Comparison of ENCODE assay signal across 8 cellular contexts in the genomic region with DNA sequence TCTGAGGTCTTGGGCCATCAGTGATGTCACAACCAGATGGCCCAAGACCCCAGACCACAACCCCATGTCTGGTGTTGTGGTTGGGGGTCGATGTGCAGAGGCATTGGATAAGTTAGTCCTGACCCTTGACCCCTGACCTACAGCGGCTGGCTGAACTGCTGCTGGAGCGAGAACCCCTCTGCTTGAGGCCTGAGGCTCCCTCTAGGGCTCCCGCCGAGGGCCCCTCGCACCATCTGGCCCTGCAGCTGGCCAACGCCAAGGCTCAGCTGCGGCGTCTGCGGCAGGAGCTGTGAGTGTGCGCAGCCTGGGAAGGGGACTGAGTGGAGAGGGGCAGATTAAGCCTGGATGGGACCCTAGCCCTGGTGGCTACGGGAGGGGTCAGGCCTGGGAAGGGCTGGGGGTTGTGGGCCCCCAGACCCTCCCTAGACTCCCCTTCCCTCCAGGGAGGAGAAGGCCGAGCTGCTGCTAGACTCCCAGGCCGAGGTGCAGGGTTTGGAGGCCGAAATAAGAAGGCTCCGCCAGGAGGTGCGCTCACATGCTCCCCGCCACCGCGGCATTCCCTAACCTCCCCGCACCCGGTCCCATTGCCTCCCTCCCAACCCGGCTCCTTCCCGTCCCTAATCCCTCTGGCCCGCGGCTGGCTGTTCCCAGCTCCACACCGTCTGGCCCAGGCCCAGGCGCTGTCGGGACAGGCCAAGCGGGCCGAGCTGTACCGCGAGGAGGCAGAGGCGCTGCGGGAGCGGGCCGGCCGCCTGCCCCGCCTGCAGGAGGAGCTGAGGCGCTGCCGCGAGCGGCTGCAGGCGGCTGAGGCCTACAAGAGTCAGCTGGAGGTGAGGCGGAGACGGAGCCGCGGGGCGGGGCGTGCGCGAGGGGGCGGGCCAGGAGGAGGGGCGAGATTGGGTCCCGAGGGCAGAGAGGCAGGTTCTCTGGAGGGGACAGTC. TPM values are rescaled to one million over a fixed set of nuclear protein-coding genes. Genes with fewer than 3 reads are reported as not detected.
DNase-seq lines count a peak whose midpoint lies in the region; ATAC-seq and TF ChIP-seq lines count a peak whose summit lies in the region.

No MANE protein-coding gene starts in this region.

- peak in 1 of 2 donors; percentile 20 for TF ChIP-seq POLR2A in gastroesophageal sphincter (IDR thresholded peaks at IDR 0.05)

- H3K27ac ChIP-seq in KOPT-K1 (ENCODE audit: low read depth, low read length, poor library complexity, severe bottlenecking), result peak overlapping the region; percentile 38
- peak overlapping the region; percentile 14 for H3K27ac ChIP-seq in SJCRH30
- peak overlapping the region; percentile 67 to 86 (median 83) for H3K27ac ChIP-seq in gastroesophageal sphincter
- no peak overlapping the region for H3K27ac ChIP-seq in subcutaneous abdominal adipose tissue (ENCODE audit: low read depth, low read length)

- H3K9me3 ChIP-seq in KOPT-K1 (ENCODE audit: insufficient read depth, low read length, poor library complexity, severe bottlenecking) (no peaks in the 10 kb centered on the region), SJCRH30 (replicated peaks) (no peaks in the 10 kb centered on the region), gastroesophageal sphincter (no peaks in the 10 kb centered on the region), subcutaneous abdominal adipose tissue (ENCODE audit: control insufficient read depth in 5 of 5, low read length in 5 of 5) (no peaks in the 10 kb centered on the region)

- peak; percentile 58 for ATAC-seq in GM18502 (IDR thresholded peaks at IDR 0.05; ENCODE audit: poor library complexity, unreplicated experiment)
- peak; percentile 95 for ATAC-seq in gastroesophageal sphincter
- no peak for ATAC-seq in HG03025 (IDR thresholded peaks at IDR 0.05; ENCODE audit: low FRiP score, unreplicated experiment)

- 11% methylated on average over 8 of the region's 55 CpGs; no CpG with 5 or more reads in 1 of the 2 donors for WGBS in gastroesophageal sphincter (ENCODE audit: low coverage in 1 of 2), 2 donors

- H3K9ac ChIP-seq in subcutaneous abdominal adipose tissue (ENCODE audit: low read length in 5 of 5), result peak overlapping the region; percentile 16 to 80 (median 66)

- TF ChIP-seq EP300 in gastroesophageal sphincter (IDR thresholded peaks at IDR 0.05), result no peak

- DNase-seq in SJCRH30, result peak; percentile 75 to 79
- DNase-seq in activated naive CD4-positive, alpha-beta T cell treated with Interleukin-2 at 50 U/mL for 16 hours, result peak; percentile 92
- peak in 53 of 56 donors; percentile 23 to 90 (median 63) for DNase-seq in nucleus accumbens (lab: John Stamatoyannopoulos, UW)

- H3K27me3 ChIP-seq in SJCRH30 (no peaks in the 10 kb centered on the region), gastroesophageal sphincter (no peaks in the 10 kb centered on the region), subcutaneous abdominal adipose tissue (ENCODE audit: control insufficient read depth in 5 of 5, insufficient read depth in 4 of 5, low read length in 5 of 5) (no peaks in the 10 kb centered on the region)

- peak overlapping the region; percentile 45 for H3K4me3 ChIP-seq in SJCRH30
- H3K4me3 ChIP-seq in gastroesophageal sphincter, result peak overlapping the region; percentile 20 to 48
- peak overlapping the region in 4 of 5 donors; percentile 39 to 61 (median 44) for H3K4me3 ChIP-seq in subcutaneous abdominal adipose tissue (ENCODE audit: low read depth in 1 of 5, low read length in 5 of 5)

- peaks cover 18% of the 10 kb centered on the region for H3K36me3 ChIP-seq in KOPT-K1 (ENCODE audit: insufficient read depth, low read length)
- no peaks in the 10 kb centered on the region for H3K36me3 ChIP-seq in SJCRH30
- H3K36me3 ChIP-seq in gastroesophageal sphincter, result no peaks in the 10 kb centered on the region
- H3K36me3 ChIP-seq in subcutaneous abdominal adipose tissue (ENCODE audit: control insufficient read depth in 5 of 5, insufficient read depth in 5 of 5, low read length in 5 of 5), result peaks cover 0 to 4% (median 0%) of the 10 kb centered on the region in 5 donors

- peak in 3 of 4 experiments; percentile 70 to 76 (median 73) for TF ChIP-seq CTCF in gastroesophageal sphincter (IDR thresholded peaks at IDR 0.05)

- H3K4me1 ChIP-seq in SJCRH30 (0 out of 2 replicates have a peak, but pooled peaks cover 3% of the 10 kb centered on the region), gastroesophageal sphincter (peaks cover 0 to 26% (median 10%) of the 10 kb centered on the region in 3 donors), subcutaneous abdominal adipose tissue (ENCODE audit: control insufficient read depth in 5 of 5, insufficient read depth in 5 of 5, low read length in 5 of 5) (peaks cover 0 to 31% (median 22%) of the 10 kb centered on the region in 5 donors)

RNA-seq across cellular contexts. Expression of a gene that starts 2.1 kb away (rescaled TPM):
- total RNA-seq in SJCRH30 (2014; rRNA removed; shearing (Covaris generic)), result 0.59 and 0.96 TPM in 2 replicates
- 1 to 10 TPM; 7.6 to 9.4 (median 8.5) TPM for total RNA-seq in gastroesophageal sphincter

RNA-seq across cellular contexts. Expression of a gene that starts 16.8 kb away (rescaled TPM):
- 15.4 and 18.6 TPM in 2 replicates for total RNA-seq in SJCRH30 (2014; rRNA removed; shearing (Covaris generic))
- total RNA-seq in gastroesophageal sphincter, result 10 to 100 TPM; 21.2 to 44.2 (median 28.3) TPM

RNA-seq across cellular contexts. Expression of a gene that starts 24.2 kb away (rescaled TPM):
- total RNA-seq in SJCRH30 (2014; rRNA removed; shearing (Covaris generic)), result 105 and 130 TPM in 2 replicates
- total RNA-seq in gastroesophageal sphincter, result 100 to 1,000 TPM; 179 to 260 (median 181) TPM

RNA-seq across cellular contexts. Expression of a gene that starts 24.8 kb away (rescaled TPM):
- total RNA-seq in SJCRH30 (2014; rRNA removed; shearing (Covaris generic)), result 185 and 215 TPM in 2 replicates
- 100 to 1,000 TPM; 180 to 267 (median 218) TPM for total RNA-seq in gastroesophageal sphincter

RNA-seq across cellular contexts. Expression of a gene that starts 36.8 kb away (rescaled TPM):
- 22.6 and 23.8 TPM in 2 replicates for total RNA-seq in SJCRH30 (2014; rRNA removed; shearing (Covaris generic))
- 10 to 100 TPM; 39.8 to 77.1 (median 71.2) TPM for total RNA-seq in gastroesophageal sphincter
